1 cellular context compared by ENCODE assay signal in the genomic region with DNA sequence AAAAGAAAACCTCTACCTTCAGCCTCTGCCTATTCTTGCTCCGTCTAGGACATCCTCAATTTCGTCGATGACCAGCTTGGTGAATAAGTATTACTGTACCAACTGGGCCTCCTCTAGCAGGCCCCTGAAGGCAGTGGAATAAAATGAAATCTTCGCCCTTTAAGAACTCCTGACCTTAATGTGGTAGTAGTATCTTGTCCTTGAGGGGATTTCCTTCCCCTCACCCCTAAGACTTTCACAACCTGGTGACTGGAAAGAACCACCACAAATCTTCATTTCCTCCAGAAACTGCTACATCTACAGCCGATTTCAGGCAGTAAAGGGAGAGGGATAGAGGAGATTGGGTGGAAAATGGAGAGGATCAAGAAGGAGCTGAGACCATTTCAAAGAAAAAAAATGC.
A peak's percentile ranks its signal among the peaks of the same experiment; 100 is the strongest.
TF ChIP-seq lines count a peak whose summit lies in the region.

No MANE protein-coding gene starts in this region.

TF ChIP-seq in K562, 482 proteins besides CTCF, POLR2A, EP300 and RAD21:
- TF ChIP-seq, protein P1, sequence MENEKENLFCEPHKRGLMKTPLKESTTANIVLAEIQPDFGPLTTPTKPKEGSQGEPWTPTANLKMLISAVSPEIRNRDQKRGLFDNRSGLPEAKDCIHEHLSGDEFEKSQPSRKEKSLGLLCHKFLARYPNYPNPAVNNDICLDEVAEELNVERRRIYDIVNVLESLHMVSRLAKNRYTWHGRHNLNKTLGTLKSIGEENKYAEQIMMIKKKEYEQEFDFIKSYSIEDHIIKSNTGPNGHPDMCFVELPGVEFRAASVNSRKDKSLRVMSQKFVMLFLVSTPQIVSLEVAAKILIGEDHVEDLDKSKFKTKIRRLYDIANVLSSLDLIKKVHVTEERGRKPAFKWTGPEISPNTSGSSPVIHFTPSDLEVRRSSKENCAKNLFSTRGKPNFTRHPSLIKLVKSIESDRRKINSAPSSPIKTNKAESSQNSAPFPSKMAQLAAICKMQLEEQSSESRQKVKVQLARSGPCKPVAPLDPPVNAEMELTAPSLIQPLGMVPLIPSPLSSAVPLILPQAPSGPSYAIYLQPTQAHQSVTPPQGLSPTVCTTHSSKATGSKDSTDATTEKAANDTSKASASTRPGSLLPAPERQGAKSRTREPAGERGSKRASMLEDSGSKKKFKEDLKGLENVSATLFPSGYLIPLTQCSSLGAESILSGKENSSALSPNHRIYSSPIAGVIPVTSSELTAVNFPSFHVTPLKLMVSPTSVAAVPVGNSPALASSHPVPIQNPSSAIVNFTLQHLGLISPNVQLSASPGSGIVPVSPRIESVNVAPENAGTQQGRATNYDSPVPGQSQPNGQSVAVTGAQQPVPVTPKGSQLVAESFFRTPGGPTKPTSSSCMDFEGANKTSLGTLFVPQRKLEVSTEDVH (IDR thresholded peaks at IDR 0.05; ENCODE audit: low read depth, partially characterized antibody) = peak; percentile 29
- TF ChIP-seq DIDO1 (tag; IDR thresholded peaks at IDR 0.05; ENCODE audit: low read depth) = no peak
TF ChIP-seq in K562: peak in this region for 1.
